Comparison of ENCODE assay signal across 6 cellular contexts in genomic region chr2:195891081-195891480, GRCh38.
"Had no signal": no experiment of that assay in that cellular context is flagged by ENCODE, and none has a peak within 500 bp of the region (broad histone marks: within the 10 kb centered on the region; RNA-seq: fewer than 3 reads in every experiment).

No MANE protein-coding gene starts in this region.

- H3K9me3 Mint-ChIP-seq: HFFc6 had no signal

- H3K36me3 Mint-ChIP-seq: IgD-negative memory B cell had no signal

- H3K4me3 Mint-ChIP-seq: HFFc6, IgD-negative memory B cell had no signal

- DNase-seq: GM23248, GOT3, H7, HFFc6 had no signal

- H3K27ac Mint-ChIP-seq: HFFc6, IgD-negative memory B cell had no signal

- H3K4me1 Mint-ChIP-seq: IgD-negative memory B cell had no signal

- H3K27me3 Mint-ChIP-seq: IgD-negative memory B cell had no signal

- H3K27ac ChIP-seq: GM23248, HL-60 had no signal
